17 cellular contexts compared by ENCODE assay signal in genomic region chr13:49633687-49634086, GRCh38. TPM values are rescaled to one million over a fixed set of nuclear protein-coding genes. Genes with fewer than 3 reads are reported as not detected.
A peak's percentile ranks its signal among the peaks of the same experiment; 100 is the strongest.
DNase-seq lines count a peak whose midpoint lies in the region; ATAC-seq and TF ChIP-seq lines count a peak whose summit lies in the region.
"Had no signal": no experiment of that assay in that cellular context is flagged by ENCODE, and none has a peak within 500 bp of the region (broad histone marks: within the 10 kb centered on the region; RNA-seq: fewer than 3 reads in every experiment).

No MANE protein-coding gene starts in this region.

- H3K9me3 Mint-ChIP-seq in CD14-positive monocyte, result no peaks in the 10 kb centered on the region
- H3K9me3 Mint-ChIP-seq in activated B cell treated with CpG ODN at 0.5 μM for 24 hours, result no peaks in the 10 kb centered on the region
- no peaks in the 10 kb centered on the region for H3K9me3 Mint-ChIP-seq in natural killer cell treated with Interleukin-12 subunit alpha and Interleukin-12 subunit beta and Interleukin-15 and Interleukin-18, amount 100 ng/mL, for 72 hours
- H3K9me3 Mint-ChIP-seq: CD4-positive, CD25-positive, alpha-beta regulatory T cell had no signal

- H3K4me1 Mint-ChIP-seq in CD14-positive monocyte (peaks cover 81% of the 10 kb centered on the region), activated B cell treated with CpG ODN at 0.5 μM for 24 hours (peaks cover 67% of the 10 kb centered on the region)
- H3K4me1 Mint-ChIP-seq in natural killer cell treated with Interleukin-12 subunit alpha and Interleukin-12 subunit beta and Interleukin-15 and Interleukin-18, amount 100 ng/mL, for 72 hours (ENCODE audit: low read depth in 2 of 2), result peaks cover 14 to 16% of the 10 kb centered on the region in 2 donors

- H3K4me3 Mint-ChIP-seq in CD14-positive monocyte (no peak overlapping the region), activated B cell treated with CpG ODN at 0.5 μM for 24 hours (no peak overlapping the region)
- H3K4me3 Mint-ChIP-seq in natural killer cell treated with Interleukin-12 subunit alpha and Interleukin-12 subunit beta and Interleukin-15 and Interleukin-18, amount 100 ng/mL, for 72 hours, result no peak overlapping the region
- H3K4me3 Mint-ChIP-seq: CD4-positive, CD25-positive, alpha-beta regulatory T cell had no signal

- TF ChIP-seq CTCF in CD14-positive monocyte (IDR thresholded peaks at IDR 0.05) (no peak), activated B cell treated with CpG ODN at 0.5 μM for 24 hours (IDR thresholded peaks at IDR 0.05) (no peak), lower lobe of right lung (IDR thresholded peaks at IDR 0.05) (no peak), colonic mucosa (IDR thresholded peaks at IDR 0.05) (no peak)

- H3K9me3 ChIP-seq in lower lobe of right lung (no peaks in the 10 kb centered on the region), colonic mucosa (no peaks in the 10 kb centered on the region)
- H3K9me3 ChIP-seq: A549 had no signal

- CTCF ChIA-PET in activated B cell treated with CpG ODN at 0.5 μM for 24 hours (lab: Charles Lee), result no interaction called here

- intact Hi-C loops in CD14-positive monocyte (cut with micrococcal nuclease), result no loop called here
- intact Hi-C loops in activated B cell treated with CpG ODN at 0.5 μM for 24 hours (cut with micrococcal nuclease), result no loop called here
- intact Hi-C loops in lower lobe of right lung (cut with DNase I), result no loop called here
- intact Hi-C loops in colonic mucosa (cut with DNase I), result no loop called here

- POLR2A ChIA-PET in activated B cell treated with CpG ODN at 0.5 μM for 24 hours (lab: Charles Lee), result interaction anchor here (0.5 to 1.7 kb wide), 3 partner anchors 27 to 218 kb away, joined by 4 to 5 read pairs (median 4); partner anchors contain the start of gene PHF11

- DNase-seq in CD14-positive monocyte (ENCODE audit: low spot score) (no peak), activated B cell treated with CpG ODN at 0.5 μM for 24 hours (no peak), lower lobe of right lung (no peak), HuH-7 (ENCODE audit: low spot score) (no peak), colonic mucosa (no peak)
- no peak for DNase-seq in natural killer cell treated with Interleukin-12 subunit alpha and Interleukin-12 subunit beta and Interleukin-15 and Interleukin-18, amount 100 ng/mL, for 72 hours (ENCODE audit: low spot score)
- DNase-seq: Calu3; CD4-positive, CD25-positive, alpha-beta regulatory T cell; DMS 273 treated with DMSO at 0.1 percent for 48 hours; GM23248 had no signal

- ATAC-seq in activated B cell treated with CpG ODN at 0.5 μM for 24 hours (ENCODE audit: low read depth) (no peak), lower lobe of right lung (no peak)
- ATAC-seq in natural killer cell treated with Interleukin-12 subunit alpha and Interleukin-12 subunit beta and Interleukin-15 and Interleukin-18, amount 100 ng/mL, for 72 hours, result no peak
- ATAC-seq: A549, GM12878, HCT116, HepG2 had no signal

- H3K27me3 Mint-ChIP-seq in CD14-positive monocyte (ENCODE audit: low read depth in 3 of 3) (no peaks in the 10 kb centered on the region), activated B cell treated with CpG ODN at 0.5 μM for 24 hours (no peaks in the 10 kb centered on the region)
- H3K27me3 Mint-ChIP-seq in natural killer cell treated with Interleukin-12 subunit alpha and Interleukin-12 subunit beta and Interleukin-15 and Interleukin-18, amount 100 ng/mL, for 72 hours, result no peaks in the 10 kb centered on the region
- H3K27me3 Mint-ChIP-seq: CD4-positive, CD25-positive, alpha-beta regulatory T cell had no signal

- H3K36me3 Mint-ChIP-seq in CD14-positive monocyte (peaks cover 37 to 55% of the 10 kb centered on the region in 2 donors), activated B cell treated with CpG ODN at 0.5 μM for 24 hours (ENCODE audit: low read depth) (peaks cover 47% of the 10 kb centered on the region)
- H3K36me3 Mint-ChIP-seq in natural killer cell treated with Interleukin-12 subunit alpha and Interleukin-12 subunit beta and Interleukin-15 and Interleukin-18, amount 100 ng/mL, for 72 hours, result no peaks in the 10 kb centered on the region
- H3K36me3 Mint-ChIP-seq: CD4-positive, CD25-positive, alpha-beta regulatory T cell had no signal

- H3K27me3 ChIP-seq in lower lobe of right lung (ENCODE audit: low read depth), result no peaks in the 10 kb centered on the region
- no peaks in the 10 kb centered on the region for H3K27me3 ChIP-seq in colonic mucosa

- peak overlapping the region in 5 of 7 donors; percentile 50 to 83 (median 80) for H3K27ac Mint-ChIP-seq in CD14-positive monocyte
- peak overlapping the region; percentile 36 for H3K27ac Mint-ChIP-seq in activated B cell treated with CpG ODN at 0.5 μM for 24 hours
- H3K27ac Mint-ChIP-seq in natural killer cell treated with Interleukin-12 subunit alpha and Interleukin-12 subunit beta and Interleukin-15 and Interleukin-18, amount 100 ng/mL, for 72 hours, result no peak overlapping the region

- peaks cover 22% of the 10 kb centered on the region for H3K4me1 ChIP-seq in lower lobe of right lung
- H3K4me1 ChIP-seq in colonic mucosa, result no peaks in the 10 kb centered on the region
- H3K4me1 ChIP-seq: A549 had no signal

- H3K9ac ChIP-seq in colonic mucosa (ENCODE audit: low read depth in 2 of 2, low read length in 2 of 2), result no peak overlapping the region
- H3K9ac ChIP-seq: GM23248 had no signal

- peak overlapping the region; percentile 11 for H3K27ac ChIP-seq in lower lobe of right lung
- H3K27ac ChIP-seq in colonic mucosa, result no peak overlapping the region
- H3K27ac ChIP-seq: A549, GM23248 had no signal

- H3K36me3 ChIP-seq in lower lobe of right lung (no peaks in the 10 kb centered on the region), colonic mucosa (no peaks in the 10 kb centered on the region)

- H3K4me3 ChIP-seq in lower lobe of right lung (no peak overlapping the region), colonic mucosa (no peak overlapping the region)
- H3K4me3 ChIP-seq: A549, GM12878, GM23248 had no signal

RNA-seq across cellular contexts. Expression of gene ARL11, which starts 5.4 kb away (rescaled TPM):
- 10 to 100 TPM; 15.2 to 19.2 TPM for polyA plus RNA-seq in CD14-positive monocyte
- total RNA-seq in activated B cell treated with CpG ODN at 0.5 μM for 24 hours (9.5 and 10.7 TPM in 2 replicates), lower lobe of right lung (7.5 TPM), colonic mucosa (1 to 10 TPM in 1 of 2 donors, under 1 TPM in 1; 0.84 to 2.3 TPM)
- under 1 TPM; 0.48 to 0.50 TPM for total RNA-seq in natural killer cell treated with Interleukin-12 subunit alpha and Interleukin-12 subunit beta and Interleukin-15 and Interleukin-18, amount 100 ng/mL, for 72 hours
- total RNA-seq: Calu3, G401, GM23248 had no signal
- polyA plus RNA-seq: A549, AG04450, BJ, GM23248 had no signal

RNA-seq across cellular contexts. Expression of gene RCBTB1, which starts 48.3 kb away (rescaled TPM):
- 10 to 100 TPM in 1 of 2 donors, 1 to 10 TPM in 1; 9.8 to 13.2 TPM for polyA plus RNA-seq in CD14-positive monocyte
- total RNA-seq in activated B cell treated with CpG ODN at 0.5 μM for 24 hours, result 19.7 and 22.6 TPM in 2 replicates
- 24.9 TPM for total RNA-seq in lower lobe of right lung
- total RNA-seq in colonic mucosa, result 1 to 10 TPM; 6.2 to 7.5 TPM
- 10 to 100 TPM; 13.0 to 21.3 TPM for total RNA-seq in natural killer cell treated with Interleukin-12 subunit alpha and Interleukin-12 subunit beta and Interleukin-15 and Interleukin-18, amount 100 ng/mL, for 72 hours

RNA-seq across cellular contexts. Expression of gene EBPL, which starts 57.6 kb away (rescaled TPM):
- 10 to 100 TPM; 27.3 to 29.4 TPM for polyA plus RNA-seq in CD14-positive monocyte
- total RNA-seq in activated B cell treated with CpG ODN at 0.5 μM for 24 hours, result 20.0 and 22.4 TPM in 2 replicates
- total RNA-seq in lower lobe of right lung, result 48.4 TPM
- total RNA-seq in colonic mucosa, result 10 to 100 TPM; 50.0 to 77.6 TPM
- total RNA-seq in natural killer cell treated with Interleukin-12 subunit alpha and Interleukin-12 subunit beta and Interleukin-15 and Interleukin-18, amount 100 ng/mL, for 72 hours, result 10 to 100 TPM; 20.1 to 39.0 TPM

Comparison
In these comparisons a context has a peak if more than half of its experiments do, and no peak if none do; other contexts are left out.
1. H3K27ac Mint-ChIP-seq: peak in CD14-positive monocyte (5 of 7) and activated B cell treated with CpG ODN at 0.5 μM for 24 hours (single experiment); none in natural killer cell treated with Interleukin-12 subunit alpha and Interleukin-12 subunit beta and Interleukin-15 and Interleukin-18, amount 100 ng/mL, for 72 hours (0 of 2).